8 cellular contexts compared by ENCODE assay signal in the genomic region with DNA sequence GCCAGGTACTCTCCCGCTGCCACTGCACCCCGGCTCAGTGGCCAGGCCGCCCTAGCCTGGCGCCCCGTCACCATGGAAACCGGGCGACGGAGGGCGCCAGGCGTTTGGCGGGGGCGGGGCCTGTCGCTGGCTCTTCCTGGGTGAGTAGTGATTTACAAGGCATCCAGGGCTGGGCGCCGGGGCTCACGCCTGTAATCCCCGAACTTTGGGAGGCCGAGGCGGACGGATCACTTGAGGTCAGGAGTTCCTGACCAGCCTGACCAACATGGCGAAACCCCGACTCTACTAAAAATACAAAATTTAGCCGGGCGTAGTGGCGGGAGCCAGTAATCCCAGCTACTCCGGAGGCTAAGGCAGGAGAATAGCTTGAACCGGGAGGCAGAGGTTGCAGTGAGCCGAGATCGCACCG. TPM values are rescaled to one million over a fixed set of nuclear protein-coding genes. Genes with fewer than 3 reads are reported as not detected.
A peak's percentile ranks its signal among the peaks of the same experiment; 100 is the strongest.
DNase-seq lines count a peak whose midpoint lies in the region; ATAC-seq and TF ChIP-seq lines count a peak whose summit lies in the region.
"Not testable (repeated sequence)": the region's sequence is repeated elsewhere in the genome, so short reads cannot be mapped to it uniquely, and the experiment has no call there.

A gene (minus strand): TSS at position 107 of the 409 bp plus-strand sequence. CDS start 116 bp downstream, outside the sequence.

- H3K27ac ChIP-seq in HUES48 (ENCODE audit: low read depth, low read length); Peyer's patch; fibroblast of lung (ENCODE audit: insufficient read depth, low read length): not testable (repeated sequence)

- H3K4me1 Mint-ChIP-seq in activated T-cell treated with anti-CD3 and anti-CD28 coated beads, Interleukin-2, amount 50 U/mL, for 72 hours (ENCODE audit: low read depth); nephron: not testable (repeated sequence)

- not testable (repeated sequence) for H3K27me3 ChIP-seq in HUES48 (ENCODE audit: control insufficient read depth, insufficient read depth, low read length); Peyer's patch; fibroblast of lung (ENCODE audit: control insufficient read depth, insufficient read depth, low read length)

- not testable (repeated sequence) for H3K4me1 ChIP-seq in HUES48 (ENCODE audit: control insufficient read depth, insufficient read depth, low read length); Peyer's patch; fibroblast of lung (ENCODE audit: control insufficient read depth, extremely low read depth, insufficient read depth, low read length)

- peak; percentile 14 for DNase-seq in DMS79 (lab: John Stamatoyannopoulos, UW)
- peak; percentile 37 to 77 (median 47) for DNase-seq in Peyer's patch
- peak; percentile 65 to 67 for DNase-seq in activated T-cell treated with anti-CD3 and anti-CD28 coated beads, Interleukin-2, amount 50 U/mL, for 72 hours
- peak; percentile 17 to 34 for DNase-seq in fibroblast of lung (ENCODE audit: low read depth in 2 of 2)
- DNase-seq in stimulated activated CD8-positive, alpha-beta memory T cell treated with anti-CD3 and anti-CD28 coated beads, Interleukin-7, amount 100 ng/mL, for 48 hours (ENCODE audit: extremely low read depth in 1 of 2, low read depth in 1 of 2), result peak; percentile 26 to 33

- H3K9ac ChIP-seq in HUES48 (ENCODE audit: low read depth, low read length); fibroblast of lung (ENCODE audit: insufficient read depth, low read length): not testable (repeated sequence)

- TF ChIP-seq CTCF in Peyer's patch (IDR thresholded peaks at IDR 0.05); fibroblast of lung (conservative IDR thresholded peaks at IDR 0.05 in 1 of 2, IDR thresholded peaks at IDR 0.05 in 1 of 2; ENCODE audit: low read depth in 1 of 2, low read length in 2 of 2); nephron (IDR thresholded peaks at IDR 0.05; ENCODE audit: unreplicated experiment in 3 of 3): not testable (repeated sequence)

- H3K79me2 ChIP-seq in fibroblast of lung (ENCODE audit: control insufficient read depth, insufficient read depth, low read length), result not testable (repeated sequence)

- H3K4me2 ChIP-seq in fibroblast of lung (ENCODE audit: extremely low read depth, insufficient read depth, low read length), result peak within 1 kb of the TSS; percentile 59

- not testable (repeated sequence) for H3K27me3 Mint-ChIP-seq in activated T-cell treated with anti-CD3 and anti-CD28 coated beads, Interleukin-2, amount 50 U/mL, for 72 hours (ENCODE audit: low read depth); nephron (ENCODE audit: low read depth)

- H4K20me1 ChIP-seq in fibroblast of lung (ENCODE audit: control insufficient read depth, extremely low read depth, insufficient read depth, low read length), result not testable (repeated sequence)

- H3K36me3 Mint-ChIP-seq in activated T-cell treated with anti-CD3 and anti-CD28 coated beads, Interleukin-2, amount 50 U/mL, for 72 hours (ENCODE audit: insufficient read depth in 2 of 2); nephron (ENCODE audit: low read depth): not testable (repeated sequence)

- TF ChIP-seq POLR2A in Peyer's patch (IDR thresholded peaks at IDR 0.05), result not testable (repeated sequence)

- not testable (repeated sequence) for H2AFZ ChIP-seq in fibroblast of lung (ENCODE audit: low read length)

- not testable (repeated sequence) for H3K27ac Mint-ChIP-seq in activated T-cell treated with anti-CD3 and anti-CD28 coated beads, Interleukin-2, amount 50 U/mL, for 72 hours
- peak within 1 kb of the TSS in 2 of 3 experiments; percentile 51 to 70 for H3K27ac Mint-ChIP-seq in nephron

- H3K9me3 Mint-ChIP-seq in activated T-cell treated with anti-CD3 and anti-CD28 coated beads, Interleukin-2, amount 50 U/mL, for 72 hours; nephron: not testable (repeated sequence)

- peak within 1 kb of the TSS; percentile 86 for H3K4me3 Mint-ChIP-seq in activated T-cell treated with anti-CD3 and anti-CD28 coated beads, Interleukin-2, amount 50 U/mL, for 72 hours
- peak within 1 kb of the TSS; percentile 83 to 88 (median 84) for H3K4me3 Mint-ChIP-seq in nephron

- not testable (repeated sequence) for H3K36me3 ChIP-seq in HUES48 (ENCODE audit: control insufficient read depth, insufficient read depth, low read length); Peyer's patch; fibroblast of lung (ENCODE audit: control insufficient read depth, insufficient read depth, low read length)

- H3K4me3 ChIP-seq in HUES48 (ENCODE audit: low read depth, low read length) (peak within 1 kb of the TSS; percentile 57), Peyer's patch (peak within 1 kb of the TSS; percentile 17 to 41 (median 38)), fibroblast of lung (replicated peaks in 1 of 4; ENCODE audit: control extremely low read depth in 1 of 4, insufficient read depth in 1 of 4, low read depth in 3 of 4, low read length in 4 of 4) (peak within 1 kb of the TSS in 3 of 4 experiments; percentile 7 to 46 (median 40))

- not testable (repeated sequence) for H3K9me3 ChIP-seq in HUES48 (ENCODE audit: control insufficient read depth, insufficient read depth, low read length); Peyer's patch; fibroblast of lung (ENCODE audit: control insufficient read depth, insufficient read depth, low read depth, low read length)

- ATAC-seq in GM21786 (IDR thresholded peaks at IDR 0.05; ENCODE audit: unreplicated experiment), result peak; percentile 90
- ATAC-seq in activated T-cell treated with anti-CD3 and anti-CD28 coated beads, Interleukin-2, amount 50 U/mL, for 72 hours (replicated peaks in 1 of 2), result peak; percentile 85 to 87

RNA-seq across cellular contexts. Expression of the gene that starts here (rescaled TPM):
- total RNA-seq in Peyer's patch (1 to 10 TPM in 2 of 4 donors, not detected in 2; 2.1 to 2.6 TPM), fibroblast of lung (2.0 and 3.1 TPM in 2 replicates)
- 1 to 10 TPM in 1 of 2 donors, under 1 TPM in 1; 0.99 to 2.2 TPM for total RNA-seq in activated T-cell treated with anti-CD3 and anti-CD28 coated beads, Interleukin-2, amount 50 U/mL, for 72 hours
- 1.8 and 2.1 TPM in 2 replicates for polyA plus RNA-seq in fibroblast of lung
- polyA plus RNA-seq in fibroblast of lung (2012), result 1.5 and 2.0 TPM in 2 replicates
- 1.4 and 2.4 TPM in 2 replicates for polyA minus RNA-seq in fibroblast of lung (ENCODE audit: low replicate concordance)

Comparison
In these comparisons a context has a peak if more than half of its experiments do, and no peak if none do; other contexts are left out.
1. DNase-seq: peak in every context shown above with its lines; median percentile 66 in activated T-cell treated with anti-CD3 and anti-CD28 coated beads, Interleukin-2, amount 50 U/mL, for 72 hours; 47 in Peyer's patch; 30 in stimulated activated CD8-positive, alpha-beta memory T cell treated with anti-CD3 and anti-CD28 coated beads, Interleukin-7, amount 100 ng/mL, for 48 hours; 26 in fibroblast of lung; 14 in DMS79.